In genomic region chr22:31248138-31248745, GRCh38 we compare ENCODE assay signal across 8 cellular contexts. TPM values are rescaled to one million over a fixed set of nuclear protein-coding genes. Genes with fewer than 3 reads are reported as not detected.
DNase-seq lines count a peak whose midpoint lies in the region; ATAC-seq and TF ChIP-seq lines count a peak whose summit lies in the region.

No MANE protein-coding gene starts in this region.

- peaks cover 7% of the 10 kb centered on the region for H3K79me2 ChIP-seq in ACC112 (ENCODE audit: control insufficient read depth, insufficient read depth, low read length, unreplicated experiment)

- H2AFZ ChIP-seq in ACC112 (ENCODE audit: low read length, unreplicated experiment) = peak overlapping the region; percentile 41

- CTCF ChIA-PET in MCF 10A (lab: Yijun Ruan, JAX) = interaction anchor here (0.5 to 2.5 kb wide), 13 partner anchors 9 to 98 kb away, joined by 3 to 13 read pairs (median 4); partner anchors contain the start of gene LIMK2

- H3K27me3 Mint-ChIP-seq in MCF 10A (ENCODE audit: insufficient read depth, unreplicated experiment) = no peaks in the 10 kb centered on the region

- in situ Hi-C loops in gastrocnemius medialis (cut with MboI; ENCODE audit: low sequenced_read_pairs in 4 of 4) = no loop called here

- no peaks in the 10 kb centered on the region for H3K9me3 ChIP-seq in WERI-Rb-1 (ENCODE audit: severe bottlenecking)
- no peaks in the 10 kb centered on the region for H3K9me3 ChIP-seq in iPS-15b (ENCODE audit: control insufficient read depth, insufficient read depth, low read length)
- no peaks in the 10 kb centered on the region for H3K9me3 ChIP-seq in gastrocnemius medialis

- TF ChIP-seq POLR2A in gastrocnemius medialis (IDR thresholded peaks at IDR 0.05) = peak; percentile 30 to 54

- TSS peak; percentile 42 for BruUV-seq in MCF 10A (replicated peaks; lab: Mats Ljungman, UMichigan)

- H3K9me3 Mint-ChIP-seq in MCF 10A (ENCODE audit: unreplicated experiment) = no peaks in the 10 kb centered on the region

- H3K36me3 ChIP-seq in ACC112 (ENCODE audit: insufficient read depth, low read length) = no peaks in the 10 kb centered on the region
- H3K36me3 ChIP-seq in WERI-Rb-1 = peaks cover 34% of the 10 kb centered on the region
- peaks cover 3% of the 10 kb centered on the region for H3K36me3 ChIP-seq in iPS-15b (ENCODE audit: control insufficient read depth, insufficient read depth, low read length)
- H3K36me3 ChIP-seq in gastrocnemius medialis = no peaks in the 10 kb centered on the region

- H3K4me1 Mint-ChIP-seq in MCF 10A (ENCODE audit: insufficient read depth, unreplicated experiment) = peaks cover 19% of the 10 kb centered on the region

- no peaks in the 10 kb centered on the region for H3K27me3 ChIP-seq in ACC112 (ENCODE audit: insufficient read depth, low read length)
- H3K27me3 ChIP-seq in WERI-Rb-1 (ENCODE audit: insufficient read depth, low read depth, severe bottlenecking) = no peaks in the 10 kb centered on the region
- H3K27me3 ChIP-seq in iPS-15b (ENCODE audit: control insufficient read depth, insufficient read depth, low read length) = no peaks in the 10 kb centered on the region
- H3K27me3 ChIP-seq in gastrocnemius medialis = no peaks in the 10 kb centered on the region

- no peak for TF ChIP-seq CTCF in WERI-Rb-1 (IDR thresholded peaks at IDR 0.05; ENCODE audit: low read depth, low read length)
- TF ChIP-seq CTCF in MCF 10A (IDR thresholded peaks at IDR 0.05; ENCODE audit: unreplicated experiment) = no peak
- no peak for TF ChIP-seq CTCF in gastrocnemius medialis (IDR thresholded peaks at IDR 0.05 in 4 of 5, conservative IDR thresholded peaks at IDR 0.05 in 1 of 5)

- peak; percentile 44 for DNase-seq in HT-29 (ENCODE audit: low spot score)
- DNase-seq in WERI-Rb-1 = peak; percentile 93
- DNase-seq in MCF 10A (ENCODE audit: unreplicated experiment) = peak; percentile 95
- peak; percentile 55 to 74 for DNase-seq in gastrocnemius medialis

- intact Hi-C loops in MCF 10A (cut with micrococcal nuclease) = no loop called here
- intact Hi-C loops in gastrocnemius medialis (cut with DNase I; ENCODE audit: low total_unique reads) = no loop called here

- H3K36me3 Mint-ChIP-seq in MCF 10A (ENCODE audit: insufficient read depth, unreplicated experiment) = peaks cover 20% of the 10 kb centered on the region

- peak overlapping the region; percentile 97 for H3K27ac Mint-ChIP-seq in MCF 10A (ENCODE audit: low read depth, unreplicated experiment)

- ATAC-seq in gastrocnemius medialis (peak; percentile 56 to 68), GM18520 (IDR thresholded peaks at IDR 0.05; ENCODE audit: unreplicated experiment) (no peak), HG02678 (IDR thresholded peaks at IDR 0.05; ENCODE audit: unreplicated experiment) (no peak)

- peak overlapping the region; percentile 85 for H3K4me3 Mint-ChIP-seq in MCF 10A (ENCODE audit: unreplicated experiment)

- POLR2A ChIA-PET in MCF 10A (lab: Yijun Ruan, JAX) = interaction anchor here (0.6 to 13.1 kb wide), 40 partner anchors 8 to 1394 kb away, joined by 3 to 188 read pairs (median 4); partner anchors contain the start of genes EIF4ENIF1, LIMK2, MORC2 and PATZ1

- H3K9ac ChIP-seq in iPS-15b (ENCODE audit: low read depth, low read length) = no peak overlapping the region

- H3K4me3 ChIP-seq in ACC112 (ENCODE audit: low read depth, low read length) (peak overlapping the region; percentile 82), WERI-Rb-1 (ENCODE audit: low read depth, low read length) (peak overlapping the region; percentile 60), iPS-15b (ENCODE audit: low read depth, low read length) (peak overlapping the region; percentile 35), gastrocnemius medialis (peak overlapping the region; percentile 31 to 61 (median 52))

- H3K27ac ChIP-seq in ACC112 (ENCODE audit: low read depth, low read length) = no peak overlapping the region
- H3K27ac ChIP-seq in WERI-Rb-1 = peak overlapping the region; percentile 68
- H3K27ac ChIP-seq in gastrocnemius medialis = peak overlapping the region; percentile 42 to 75 (median 62)

- H3K4me1 ChIP-seq in ACC112 (ENCODE audit: control insufficient read depth, insufficient read depth, low read length, unreplicated experiment) = peaks cover 39% of the 10 kb centered on the region
- peaks cover 25% of the 10 kb centered on the region for H3K4me1 ChIP-seq in iPS-15b (ENCODE audit: control insufficient read depth, insufficient read depth, low read length)
- H3K4me1 ChIP-seq in gastrocnemius medialis = peaks cover 30 to 36% of the 10 kb centered on the region in 2 donors

RNA-seq across cellular contexts. Expression of gene LIMK2, which starts 36.1 kb away (rescaled TPM):
- total RNA-seq in HT-29 (2014; rRNA removed; shearing (Covaris generic)) = 24.4 and 28.4 TPM in 2 replicates
- total RNA-seq in MCF 10A (2022) (74.4 and 126 TPM in 2 replicates), gastrocnemius medialis (10 to 100 TPM in 1 of 4 donors, 1 to 10 TPM in 3; 4.0 to 12.6 (median 7.1) TPM)

RNA-seq across cellular contexts. Expression of gene PIK3IP1, which starts 44.0 kb away (rescaled TPM):
- 1.6 and 2.3 TPM in 2 replicates for total RNA-seq in HT-29 (2014; rRNA removed; shearing (Covaris generic))
- total RNA-seq in MCF 10A (2022) = 0.25 and 0.93 TPM in 2 replicates
- total RNA-seq in gastrocnemius medialis = 10 to 100 TPM; 11.2 to 28.3 (median 14.5) TPM

Comparison
In these comparisons a context has a peak if more than half of its experiments do, and no peak if none do; other contexts are left out.
1. DNase-seq: peak in every context shown above with its lines; median percentile 95 in MCF 10A; 93 in WERI-Rb-1; 64 in gastrocnemius medialis; 44 in HT-29.
2. ATAC-seq: peak in gastrocnemius medialis (2 of 2); none in GM18520 (single experiment) and HG02678 (single experiment).
3. Peak in every context shown above with its lines, with median percentiles within 50 percentile points of each other: H3K4me3 ChIP-seq.